ENCODE assay signal across 29 cellular contexts in genomic region chr2:25155401-25155800, GRCh38. TPM values are rescaled to one million over a fixed set of nuclear protein-coding genes. Genes with fewer than 3 reads are reported as not detected.
"Had no signal": no experiment of that assay in that cellular context is flagged by ENCODE, and none has a peak within 500 bp of the region (broad histone marks: within the 10 kb centered on the region; RNA-seq: fewer than 3 reads in every experiment).

No MANE protein-coding gene starts in this region.

- H3K9me3 ChIP-seq: esophagus muscularis mucosa, gastrocnemius medialis had no signal

- H3K36me3 Mint-ChIP-seq: activated CD4-positive, alpha-beta memory T cell treated with anti-CD3 and anti-CD28 coated beads for 36 hours; activated CD8-positive, alpha-beta memory T cell treated with anti-CD3 and anti-CD28 coated beads, Interleukin-2, amount 10 ng/mL, durations not matched to agents 7 days and 5 days had no signal

- H3K27ac ChIP-seq: brain microvascular endothelial cell, esophagus muscularis mucosa, foreskin keratinocyte, gastrocnemius medialis had no signal

- H3K27me3 ChIP-seq: brain microvascular endothelial cell, esophagus muscularis mucosa, gastrocnemius medialis had no signal

- H3K27ac Mint-ChIP-seq: activated CD4-positive, alpha-beta memory T cell treated with anti-CD3 and anti-CD28 coated beads for 36 hours; activated CD4-positive, alpha-beta T cell treated with anti-CD3 and anti-CD28 coated beads for 36 hours; activated CD4-positive, alpha-beta T cell treated with anti-CD3 and anti-CD28 coated beads, Interleukin-2, amount 10 ng/mL, durations not matched to agents 24 days and 14 days; activated CD8-positive, alpha-beta memory T cell treated with anti-CD3 and anti-CD28 coated beads, Interleukin-2, amount 10 ng/mL, durations not matched to agents 7 days and 5 days; activated CD8-positive, alpha-beta T cell treated with anti-CD3 and anti-CD28 coated beads, Interleukin-2, amount 10 ng/mL, durations not matched to agents 7 days and 5 days; activated naive CD8-positive, alpha-beta T cell had no signal

- H3K9me3 Mint-ChIP-seq: activated CD4-positive, alpha-beta memory T cell treated with anti-CD3 and anti-CD28 coated beads for 36 hours; activated CD4-positive, alpha-beta T cell treated with anti-CD3 and anti-CD28 coated beads, Interleukin-2, amount 10 ng/mL, durations not matched to agents 24 days and 14 days; effector memory CD8-positive, alpha-beta T cell had no signal

- H3K4me3 ChIP-seq: esophagus muscularis mucosa, gastrocnemius medialis had no signal

- ATAC-seq: activated CD4-positive, alpha-beta T cell treated with anti-CD3 and anti-CD28 coated beads for 36 hours; activated CD8-positive, alpha-beta memory T cell treated with anti-CD3 and anti-CD28 coated beads, Interleukin-2, amount 10 ng/mL, durations not matched to agents 7 days and 5 days; activated CD8-positive, alpha-beta T cell treated with anti-CD3 and anti-CD28 coated beads, Interleukin-2, amount 10 ng/mL, durations not matched to agents 7 days and 5 days; effector memory CD8-positive, alpha-beta T cell; foreskin keratinocyte; gastrocnemius medialis had no signal

- H3K27me3 Mint-ChIP-seq: activated CD4-positive, alpha-beta T cell treated with anti-CD3 and anti-CD28 coated beads for 36 hours; activated CD4-positive, alpha-beta T cell treated with anti-CD3 and anti-CD28 coated beads, Interleukin-2, amount 10 ng/mL, durations not matched to agents 24 days and 14 days; activated naive CD8-positive, alpha-beta T cell had no signal

- H3K4me3 Mint-ChIP-seq: activated CD4-positive, alpha-beta memory T cell treated with anti-CD3 and anti-CD28 coated beads for 36 hours; activated CD4-positive, alpha-beta T cell treated with anti-CD3 and anti-CD28 coated beads for 36 hours; activated CD4-positive, alpha-beta T cell treated with anti-CD3 and anti-CD28 coated beads, Interleukin-2, amount 10 ng/mL, durations not matched to agents 24 days and 14 days; activated CD8-positive, alpha-beta memory T cell treated with anti-CD3 and anti-CD28 coated beads, Interleukin-2, amount 10 ng/mL, durations not matched to agents 7 days and 5 days; activated CD8-positive, alpha-beta T cell treated with anti-CD3 and anti-CD28 coated beads, Interleukin-2, amount 10 ng/mL, durations not matched to agents 7 days and 5 days; activated naive CD8-positive, alpha-beta T cell; effector memory CD8-positive, alpha-beta T cell had no signal

- H3K4me1 ChIP-seq: foreskin keratinocyte, gastrocnemius medialis had no signal

- H3K36me3 ChIP-seq: brain microvascular endothelial cell, gastrocnemius medialis had no signal

- DNase-seq: activated CD4-positive, alpha-beta memory T cell treated with anti-CD3 and anti-CD28 coated beads for 36 hours; activated CD4-positive, alpha-beta T cell treated with anti-CD3 and anti-CD28 coated beads for 36 hours; activated CD4-positive, alpha-beta T cell treated with anti-CD3 and anti-CD28 coated beads, Interleukin-2, amount 10 ng/mL, durations not matched to agents 24 days and 14 days; activated CD4-positive, CD25-positive, alpha-beta regulatory T cell; activated CD4-positive, CD25-positive, alpha-beta regulatory T cell treated with anti-CD3 and anti-CD28 coated beads, Interleukin-2, amount 50 U/mL, for 72 hours; activated CD8-positive, alpha-beta memory T cell treated with anti-CD3 and anti-CD28 coated beads, Interleukin-2, amount 10 ng/mL, durations not matched to agents 7 days and 5 days; activated CD8-positive, alpha-beta memory T cell treated with anti-CD3 and anti-CD28 coated beads, Interleukin-2, amount 50 U/mL, for 4 hours; activated CD8-positive, alpha-beta T cell treated with anti-CD3 and anti-CD28 coated beads, Interleukin-2, amount 10 ng/mL, durations not matched to agents 7 days and 5 days; activated gamma-delta T cell; activated naive CD4-positive, alpha-beta T cell; activated naive CD4-positive, alpha-beta T cell treated with anti-CD3 and anti-CD28 coated beads, Interleukin-2, amount 50 U/mL, for 16 hours; activated T-cell treated with anti-CD3 and anti-CD28 coated beads, Interleukin-2, amount 50 U/mL, for 1 hour; activated T-cell treated with anti-CD3 and anti-CD28 coated beads, Interleukin-2, amount 50 U/mL, for 48 hours; amniotic stem cell; anterior cingulate cortex; brain microvascular endothelial cell; caudate nucleus; cortex of kidney; dermis blood vessel endothelial cell; effector CD4-positive, alpha-beta T cell; effector memory CD8-positive, alpha-beta T cell; erythroblast; foreskin keratinocyte; gastrocnemius medialis; T-helper 2 cell had no signal

RNA-seq across cellular contexts. Expression of gene POMC, which starts 13.0 kb away (rescaled TPM):
- total RNA-seq: astrocyte, chondrocyte had no signal
